Comparison of ENCODE assay signal across 26 cellular contexts in genomic region chr11:70806461-70807194, GRCh38.
DNase-seq lines count a peak whose midpoint lies in the region; ATAC-seq, FAIRE-seq and TF ChIP-seq lines count a peak whose summit lies in the region.
"Had no signal": no experiment of that assay in that cellular context is flagged by ENCODE, and none has a peak within 500 bp of the region (broad histone marks: within the 10 kb centered on the region; RNA-seq: fewer than 3 reads in every experiment).

No MANE protein-coding gene starts in this region.

- H3K9me3 ChIP-seq in H1 (ENCODE audit: insufficient read depth in 2 of 2, low read depth in 1 of 2, low read length in 1 of 2) (no peaks in the 10 kb centered on the region), neuronal stem cell (replicated peaks in 1 of 2; ENCODE audit: control insufficient read depth in 2 of 2, insufficient read depth in 1 of 2, low read depth in 1 of 2, low read length in 2 of 2) (peaks cover 0 to 2% of the 10 kb centered on the region in 2 donors)
- H3K9me3 ChIP-seq: BE2C, BLaER1 had no signal

- POLR2A ChIA-PET in H1 (lab: Charles Lee; ENCODE audit: partially characterized antibody), result no interaction called here

- H4K8ac ChIP-seq in H1 (ENCODE audit: extremely low read depth, insufficient read depth, low read length) (peak overlapping the region; percentile 60; the same call in 1 of the 2 replicates), neuronal stem cell (ENCODE audit: low read depth, low read length) (no peak overlapping the region)

- H2BK120ac ChIP-seq in H1 (replicated peaks; ENCODE audit: low read depth, low read length), result no peak overlapping the region
- peak overlapping the region; percentile 33 for H2BK120ac ChIP-seq in neuronal stem cell (ENCODE audit: low read depth, low read length)

- TF ChIP-seq POLR2A in H1 (IDR thresholded peaks at IDR 0.05; ENCODE audit: control extremely low read depth in 1 of 2, low read depth in 2 of 2, low read length in 2 of 2), result no peak

- H3K14ac ChIP-seq in H1 (ENCODE audit: insufficient read length) (no peak overlapping the region), neuronal stem cell (ENCODE audit: low read length) (peak overlapping the region; percentile 63)

- no peaks in the 10 kb centered on the region for H3K4me1 ChIP-seq in H1 (replicated peaks in 1 of 4; ENCODE audit: control insufficient read depth in 3 of 4, insufficient read depth in 4 of 4, low read length in 3 of 4)
- peaks cover 0 to 1% of the 10 kb centered on the region in 2 donors for H3K4me1 ChIP-seq in neuronal stem cell (ENCODE audit: control insufficient read depth in 2 of 2, insufficient read depth in 1 of 2, low read depth in 1 of 2, low read length in 2 of 2)
- H3K4me1 ChIP-seq: BE2C, BLaER1 had no signal

- no peak overlapping the region for H2BK20ac ChIP-seq in H1 (ENCODE audit: low read length)

- no peak for TF ChIP-seq CTCF in H1 (IDR thresholded peaks at IDR 0.05; ENCODE audit: control extremely low read depth in 1 of 3, insufficient read depth in 1 of 3, low read depth in 1 of 3, low read length in 3 of 3)

- H3K36me3 ChIP-seq in H1 (ENCODE audit: control insufficient read depth in 2 of 4, insufficient read depth in 4 of 4, low read length in 3 of 4) (peaks cover 0 to 6% (median 3%) of the 10 kb centered on the region in 4 experiments; a peak in 3 of 8 replicates), neuronal stem cell (replicated peaks in 1 of 2; ENCODE audit: control insufficient read depth in 2 of 2, insufficient read depth in 2 of 2, low read length in 2 of 2) (no peaks in the 10 kb centered on the region)
- H3K36me3 ChIP-seq: BE2C, BLaER1 had no signal

- no peak for FAIRE-seq in H1 (lab: Jason Lieb, UNC)
- FAIRE-seq: A204.1, GM12878, GM12892, GM18507, GM19239 had no signal

- H3K27me3 ChIP-seq in H1 (replicated peaks in 1 of 4; ENCODE audit: control insufficient read depth in 3 of 4, extremely low read depth in 1 of 4, insufficient read depth in 3 of 4, low read length in 3 of 4), result no peaks in the 10 kb centered on the region
- no peaks in the 10 kb centered on the region for H3K27me3 ChIP-seq in neuronal stem cell (ENCODE audit: control insufficient read depth in 3 of 3, insufficient read depth in 3 of 3, low read depth in 1 of 3, low read length in 3 of 3)
- H3K27me3 ChIP-seq: BE2C, BLaER1 had no signal

- no peaks in the 10 kb centered on the region for H3K79me2 ChIP-seq in H1 (ENCODE audit: control insufficient read depth in 1 of 2, insufficient read depth in 2 of 2, low read length in 2 of 2)

- H2BK5ac ChIP-seq in H1 (ENCODE audit: low read depth, low read length) (no peak overlapping the region), neuronal stem cell (ENCODE audit: low read length) (peak overlapping the region; percentile 19)

- H2BK15ac ChIP-seq in H1 (ENCODE audit: low read length), result no peak overlapping the region
- no peak overlapping the region for H2BK15ac ChIP-seq in neuronal stem cell (ENCODE audit: low read length)

- no peak for TF ChIP-seq RAD21 in H1 (IDR thresholded peaks at IDR 0.05 in 1 of 2, conservative IDR thresholded peaks at IDR 0.05 in 1 of 2; ENCODE audit: low read depth in 2 of 2, low read length in 2 of 2)

- DNase-seq in H1 (ENCODE audit: low read depth in 1 of 2, low spot score in 2 of 2) (no peak), neuronal stem cell (ENCODE audit: low spot score) (no peak), putamen (ENCODE audit: low spot score) (no peak)
- DNase-seq: 8988T; ACHN; BE2C; C1 segment of cervical spinal cord; CD4-positive, alpha-beta memory T cell; CD4-positive, CD25-positive, alpha-beta regulatory T cell; CD8-positive, alpha-beta memory T cell; COR-L47; DMS 273 treated with DMSO at 0.1 percent for 48 hours; DMS153; DMS53; DMS79; DND-41; EL; GDM1 had no signal

- TF ChIP-seq EP300 in H1 (IDR thresholded peaks at IDR 0.05; ENCODE audit: borderline replicate concordance in 1 of 2, low read depth in 2 of 2, low read length in 2 of 2), result no peak

- no peak for ATAC-seq in GM18511 (IDR thresholded peaks at IDR 0.05; ENCODE audit: unreplicated experiment)
- ATAC-seq in GM21526 (IDR thresholded peaks at IDR 0.05; ENCODE audit: low FRiP score, unreplicated experiment), result no peak
- ATAC-seq: GM12878 had no signal

- H3K18ac ChIP-seq in H1 (ENCODE audit: extremely low read depth, low read length) (no peak overlapping the region), neuronal stem cell (ENCODE audit: low read length) (peak overlapping the region; percentile 67)

- H3K4me2 ChIP-seq in H1 (ENCODE audit: insufficient read depth in 1 of 2, low read depth in 2 of 2, low read length in 2 of 2), result no peak overlapping the region
- H3K4me2 ChIP-seq in neuronal stem cell (ENCODE audit: insufficient read depth, low read length, poor library complexity, severe bottlenecking), result no peak overlapping the region
- H3K4me2 ChIP-seq: BLaER1 had no signal

- no peak overlapping the region for H4K91ac ChIP-seq in H1 (replicated peaks; ENCODE audit: insufficient read length, low read length)
- H4K91ac ChIP-seq in neuronal stem cell (ENCODE audit: low read depth, low read length, poor library complexity), result no peak overlapping the region

- H3K4ac ChIP-seq in H1 (replicated peaks; ENCODE audit: insufficient read length, low read depth, low read length), result no peak overlapping the region
- peak overlapping the region; percentile 84 for H3K4ac ChIP-seq in neuronal stem cell (ENCODE audit: low read length)

- H2AFZ ChIP-seq in H1 (ENCODE audit: low read length) (no peak overlapping the region), neuronal stem cell (ENCODE audit: low read length) (no peak overlapping the region)

- H3K56ac ChIP-seq in H1 (replicated peaks; ENCODE audit: insufficient read length, low read depth, low read length), result no peak overlapping the region

- H4K5ac ChIP-seq in H1 (ENCODE audit: insufficient read length, low read depth, low read length), result no peak overlapping the region

- CTCF ChIA-PET in H1 (lab: Charles Lee; ENCODE audit: partially characterized antibody), result interaction anchor here (1.1 to 4.5 kb wide), 4 partner anchors 9 to 138 kb away, joined by 3 to 21 read pairs (median 6); no protein-coding TSS in a partner anchor

- 92% methylated on average over 27 of the region's 27 CpGs; no CpG with 5 or more reads in 1 of the 2 experiments for WGBS in H1 (ENCODE audit: extremely low coverage in 1 of 2, insufficient coverage in 1 of 2, insufficient read length in 1 of 2, insufficient replicate concordance in 2 of 2, low coverage in 1 of 2, low lambda C conversion rate in 2 of 2, missing lambda C conversion rate in 1 of 2), 2 experiments
- WGBS in neuronal stem cell (ENCODE audit: extremely low coverage in 2 of 2, insufficient read length in 2 of 2, insufficient replicate concordance in 1 of 2), 2 donors, result no CpG with 5 or more reads among the region's 27 CpGs

- H3K4me3 ChIP-seq in H1 (ENCODE audit: extremely low read depth in 1 of 4, insufficient read depth in 2 of 4, low read depth in 3 of 4, low read length in 4 of 4) (no peak overlapping the region), neuronal stem cell (ENCODE audit: low read length in 2 of 2) (no peak overlapping the region)
- H3K4me3 ChIP-seq: BLaER1, GM12878 had no signal

- H2BK12ac ChIP-seq in H1 (ENCODE audit: low read depth, low read length) (no peak overlapping the region), neuronal stem cell (ENCODE audit: low read length) (no peak overlapping the region)

- peaks cover 0 to 8% of the 10 kb centered on the region in 2 experiments for H4K20me1 ChIP-seq in H1 (replicated peaks in 1 of 2; ENCODE audit: control insufficient read depth in 1 of 2, insufficient read depth in 2 of 2, low read length in 2 of 2)
- H4K20me1 ChIP-seq: BLaER1 had no signal

- H3K79me1 ChIP-seq in H1 (ENCODE audit: low read depth, low read length) (no peaks in the 10 kb centered on the region), neuronal stem cell (ENCODE audit: low read depth, low read length) (no peaks in the 10 kb centered on the region)

- H3K9ac ChIP-seq in H1 (replicated peaks in 1 of 4; ENCODE audit: extremely low read depth in 1 of 4, low read depth in 3 of 4, low read length in 3 of 4) (no peak overlapping the region), neuronal stem cell (ENCODE audit: low read depth, low read length, poor library complexity) (no peak overlapping the region)
- H3K9ac ChIP-seq: BLaER1 had no signal

- H3K23me2 ChIP-seq in H1 (ENCODE audit: low read depth, low read length), result peaks cover 7% of the 10 kb centered on the region; the same call in 1 of the 2 replicates

- no peak overlapping the region for H2AK5ac ChIP-seq in H1 (ENCODE audit: low read depth, low read length)
- H2AK5ac ChIP-seq in neuronal stem cell (ENCODE audit: low read depth, low read length), result peak overlapping the region; percentile 71

- H3K27ac ChIP-seq in H1 (ENCODE audit: low read depth, low read length) (no peak overlapping the region), neuronal stem cell (replicated peaks; ENCODE audit: low read length) (no peak overlapping the region)
- H3K27ac ChIP-seq: BLaER1 had no signal

- H3K23ac ChIP-seq in H1 (ENCODE audit: insufficient read length), result no peak overlapping the region
- H3K23ac ChIP-seq in neuronal stem cell (ENCODE audit: low read depth, low read length, poor library complexity), result no peak overlapping the region

TF ChIP-seq in H1, 55 proteins besides CTCF, POLR2A, EP300 and RAD21 (continues in another document):
- TF ChIP-seq SP2 (IDR thresholded peaks at IDR 0.05; ENCODE audit: low read length), result no peak
- no peak for TF ChIP-seq BCL11A (IDR thresholded peaks at IDR 0.05; ENCODE audit: low read depth in 2 of 2, low read length in 2 of 2)
- TF ChIP-seq TBP (IDR thresholded peaks at IDR 0.05; ENCODE audit: low read depth, low read length), result no peak
- TF ChIP-seq SAP30 (IDR thresholded peaks at IDR 0.05; ENCODE audit: insufficient read depth, insufficient replicate concordance, low read length), result no peak
- TF ChIP-seq TCF12 (IDR thresholded peaks at IDR 0.05; ENCODE audit: low read depth, low read length), result no peak
- no peak for TF ChIP-seq ASH2L (IDR thresholded peaks at IDR 0.05; ENCODE audit: low read length)
- no peak for TF ChIP-seq RFX5 (IDR thresholded peaks at IDR 0.05; ENCODE audit: borderline replicate concordance, low read depth, low read length)
- no peak for TF ChIP-seq GABPA (IDR thresholded peaks at IDR 0.05; ENCODE audit: borderline replicate concordance, insufficient read depth, low read length)
- TF ChIP-seq CTBP2 (IDR thresholded peaks at IDR 0.05; ENCODE audit: borderline replicate concordance, insufficient read depth, insufficient read length, low read length), result no peak
- TF ChIP-seq SUZ12 (IDR thresholded peaks at IDR 0.05; ENCODE audit: low read length), result no peak
- TF ChIP-seq CBX8 (IDR thresholded peaks at IDR 0.05; ENCODE audit: borderline replicate concordance, low read depth, low read length), result no peak
- TF ChIP-seq SIX5 (IDR thresholded peaks at IDR 0.05; ENCODE audit: low read depth, low read length), result no peak
- TF ChIP-seq MAFK (IDR thresholded peaks at IDR 0.05; ENCODE audit: low read depth, low read length), result no peak
- no peak for TF ChIP-seq POLR2AphosphoS5 (IDR thresholded peaks at IDR 0.05; ENCODE audit: low read depth, low read length)
